1 cellular context compared by ENCODE assay signal in genomic region chr22:20076627-20077172, GRCh38.
A peak's percentile ranks its signal among the peaks of the same experiment; 100 is the strongest.
TF ChIP-seq lines count a peak whose summit lies in the region.

No MANE protein-coding gene starts in this region.

TF ChIP-seq in K562, 482 proteins besides CTCF, POLR2A, EP300 and RAD21 (continues in another document):
- TF ChIP-seq ZNF561 (CRISPR knock-in tag; conservative IDR thresholded peaks at IDR 0.05) (no peak), MEF2D (tag; conservative IDR thresholded peaks at IDR 0.05; ENCODE audit: low read depth) (0 out of 2 replicates have a peak, but pooled peaks have one; percentile 42), ZNF232 (CRISPR knock-in tag; IDR thresholded peaks at IDR 0.05) (no peak), TSC22D4 (tag; IDR thresholded peaks at IDR 0.05) (no peak), SMAD1 (IDR thresholded peaks at IDR 0.05; ENCODE audit: low read depth, low read length, partially characterized antibody) (no peak), NFYB (IDR thresholded peaks at IDR 0.05; ENCODE audit: extremely low read depth, insufficient read length) (no peak), CBFB (CRISPR knock-in tag; IDR thresholded peaks at IDR 0.05) (no peak), CGGBP1 (CRISPR knock-in tag; IDR thresholded peaks at IDR 0.05) (peak; percentile 57; the same call in 1 of the 2 replicates), ADNP (tag; IDR thresholded peaks at IDR 0.05) (no peak), KAT8 (IDR thresholded peaks at IDR 0.05; ENCODE audit: low read depth) (no peak), SETDB1 (IDR thresholded peaks at IDR 0.05; ENCODE audit: low read length) (no peak), ZNF318 (IDR thresholded peaks at IDR 0.05; ENCODE audit: borderline replicate concordance in 1 of 2, low read depth in 1 of 2) (no peak), RBM34 (IDR thresholded peaks at IDR 0.05; ENCODE audit: borderline replicate concordance, insufficient read depth, low read length) (no peak), MBD2 (IDR thresholded peaks at IDR 0.05; ENCODE audit: borderline replicate concordance, low read depth) (no peak), SRF (CRISPR knock-in tag; IDR thresholded peaks at IDR 0.05) (no peak), ZMIZ1 (IDR thresholded peaks at IDR 0.05; ENCODE audit: low read depth in 2 of 2, low read length in 2 of 2) (peak in 1 of 2 experiments; percentile 59; a peak in 1 of 4 replicates), SAP30 (IDR thresholded peaks at IDR 0.05; ENCODE audit: borderline replicate concordance, insufficient read depth, low read depth, low read length, poor library complexity, severe bottlenecking) (no peak), NELFE (IDR thresholded peaks at IDR 0.05; ENCODE audit: insufficient read depth, insufficient read length) (no peak), ZNF140 (CRISPR knock-in tag; IDR thresholded peaks at IDR 0.05) (no peak), CAMTA2 (CRISPR knock-in tag; conservative IDR thresholded peaks at IDR 0.05) (0 out of 2 replicates have a peak, but pooled peaks have one; percentile 26), ZNF224 (CRISPR knock-in tag; IDR thresholded peaks at IDR 0.05) (no peak), MTF1 (CRISPR knock-in tag; IDR thresholded peaks at IDR 0.05; ENCODE audit: borderline replicate concordance) (no peak), ZBTB11 (CRISPR knock-in tag; IDR thresholded peaks at IDR 0.05) (no peak), SMARCA4 (IDR thresholded peaks at IDR 0.05) (no peak), ARID3B (CRISPR knock-in tag; IDR thresholded peaks at IDR 0.05; ENCODE audit: borderline replicate concordance) (no peak), XRCC3 (IDR thresholded peaks at IDR 0.05) (no peak), HNRNPH1 (optimal IDR thresholded peaks at IDR 0.05; ENCODE audit: low read depth, low read length) (no peak), ZNF324 (CRISPR knock-in tag; IDR thresholded peaks at IDR 0.05) (no peak), HDAC2 (IDR thresholded peaks at IDR 0.05) (no peak), FOXO4 (CRISPR knock-in tag; IDR thresholded peaks at IDR 0.05) (no peak), NR2F6 (CRISPR knock-in tag; IDR thresholded peaks at IDR 0.05) (no peak), LEF1 (IDR thresholded peaks at IDR 0.05) (no peak), KAT2B (IDR thresholded peaks at IDR 0.05; ENCODE audit: low read depth, low read length) (no peak), GATAD2A (IDR thresholded peaks at IDR 0.05) (no peak)
